In genomic region chr7:151745090-151745638, GRCh38 we compare ENCODE assay signal across 1 cellular context.
TF ChIP-seq lines count a peak whose summit lies in the region.

No MANE protein-coding gene starts in this region.

TF ChIP-seq in HepG2, 621 proteins besides CTCF, POLR2A, EP300 and RAD21 (continued from another document and continues in another):
- no peak for TF ChIP-seq KIAA2018 (CRISPR knock-in tag; IDR thresholded peaks at IDR 0.05; ENCODE audit: borderline replicate concordance)
- TF ChIP-seq MIER3 (CRISPR knock-in tag; IDR thresholded peaks at IDR 0.05; ENCODE audit: borderline replicate concordance): peak; percentile 98
- peak; percentile 99 for TF ChIP-seq HNF4A (CRISPR knock-in tag; IDR thresholded peaks at IDR 0.05)
- peak; percentile 93 for TF ChIP-seq POGK (CRISPR knock-in tag; conservative IDR thresholded peaks at IDR 0.05)
- TF ChIP-seq ZBTB42 (CRISPR knock-in tag; IDR thresholded peaks at IDR 0.05): no peak; the same call in 1 of the 2 replicates
- TF ChIP-seq ZNF460 (CRISPR knock-in tag; IDR thresholded peaks at IDR 0.05; ENCODE audit: borderline replicate concordance): no peak; the same call in 1 of the 2 replicates
- no peak for TF ChIP-seq ZFAT (CRISPR knock-in tag; conservative IDR thresholded peaks at IDR 0.05)
- no peak; the same call in 1 of the 2 replicates for TF ChIP-seq ZNF737 (CRISPR knock-in tag; IDR thresholded peaks at IDR 0.05; ENCODE audit: borderline replicate concordance)
- TF ChIP-seq POGZ (CRISPR knock-in tag; IDR thresholded peaks at IDR 0.05): peak; percentile 88
- no peak; the same call in 1 of the 2 replicates for TF ChIP-seq ZNF570 (CRISPR knock-in tag; IDR thresholded peaks at IDR 0.05; ENCODE audit: borderline replicate concordance)
- no peak for TF ChIP-seq MYNN (CRISPR knock-in tag; IDR thresholded peaks at IDR 0.05; ENCODE audit: low read depth)
- no peak for TF ChIP-seq DDIT3 (CRISPR knock-in tag; IDR thresholded peaks at IDR 0.05)
- TF ChIP-seq ZNF282 (IDR thresholded peaks at IDR 0.05; ENCODE audit: partially characterized antibody): no peak
- peak; percentile 87 for TF ChIP-seq PATZ1 (CRISPR knock-in tag; IDR thresholded peaks at IDR 0.05)
- TF ChIP-seq ZFP36 (IDR thresholded peaks at IDR 0.05; ENCODE audit: borderline replicate concordance, low read depth, low read length, partially characterized antibody): no peak
- no peak for TF ChIP-seq ZNF138 (CRISPR knock-in tag; IDR thresholded peaks at IDR 0.05; ENCODE audit: low read depth)
- TF ChIP-seq, protein P1, sequence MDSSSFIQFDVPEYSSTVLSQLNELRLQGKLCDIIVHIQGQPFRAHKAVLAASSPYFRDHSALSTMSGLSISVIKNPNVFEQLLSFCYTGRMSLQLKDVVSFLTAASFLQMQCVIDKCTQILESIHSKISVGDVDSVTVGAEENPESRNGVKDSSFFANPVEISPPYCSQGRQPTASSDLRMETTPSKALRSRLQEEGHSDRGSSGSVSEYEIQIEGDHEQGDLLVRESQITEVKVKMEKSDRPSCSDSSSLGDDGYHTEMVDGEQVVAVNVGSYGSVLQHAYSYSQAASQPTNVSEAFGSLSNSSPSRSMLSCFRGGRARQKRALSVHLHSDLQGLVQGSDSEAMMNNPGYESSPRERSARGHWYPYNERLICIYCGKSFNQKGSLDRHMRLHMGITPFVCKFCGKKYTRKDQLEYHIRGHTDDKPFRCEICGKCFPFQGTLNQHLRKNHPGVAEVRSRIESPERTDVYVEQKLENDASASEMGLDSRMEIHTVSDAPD (CRISPR knock-in tag; IDR thresholded peaks at IDR 0.05): peak; percentile 88; the same call in 1 of the 2 replicates
- peak; percentile 95; the same call in 1 of the 2 replicates for TF ChIP-seq ZNF614 (CRISPR knock-in tag; IDR thresholded peaks at IDR 0.05; ENCODE audit: borderline replicate concordance)
- TF ChIP-seq JDP2 (CRISPR knock-in tag; IDR thresholded peaks at IDR 0.05; ENCODE audit: borderline replicate concordance): peak; percentile 32; the same call in 1 of the 2 replicates
- TF ChIP-seq RCOR2 (CRISPR knock-in tag; IDR thresholded peaks at IDR 0.05): 0 out of 2 replicates have a peak, but pooled peaks have one; percentile 63
- peak; percentile 77; the same call in 1 of the 2 replicates for TF ChIP-seq ZFP1 (CRISPR knock-in tag; IDR thresholded peaks at IDR 0.05)
- TF ChIP-seq ZFP82 (CRISPR knock-in tag; IDR thresholded peaks at IDR 0.05; ENCODE audit: borderline replicate concordance): no peak
- TF ChIP-seq KDM6A (CRISPR knock-in tag; IDR thresholded peaks at IDR 0.05; ENCODE audit: low read depth): peak; percentile 86
- peak in 1 of 2 experiments; percentile 91; a peak in 2 of 4 replicates for TF ChIP-seq KLF16 (CRISPR knock-in tag; IDR thresholded peaks at IDR 0.05)
- TF ChIP-seq, protein P2, sequence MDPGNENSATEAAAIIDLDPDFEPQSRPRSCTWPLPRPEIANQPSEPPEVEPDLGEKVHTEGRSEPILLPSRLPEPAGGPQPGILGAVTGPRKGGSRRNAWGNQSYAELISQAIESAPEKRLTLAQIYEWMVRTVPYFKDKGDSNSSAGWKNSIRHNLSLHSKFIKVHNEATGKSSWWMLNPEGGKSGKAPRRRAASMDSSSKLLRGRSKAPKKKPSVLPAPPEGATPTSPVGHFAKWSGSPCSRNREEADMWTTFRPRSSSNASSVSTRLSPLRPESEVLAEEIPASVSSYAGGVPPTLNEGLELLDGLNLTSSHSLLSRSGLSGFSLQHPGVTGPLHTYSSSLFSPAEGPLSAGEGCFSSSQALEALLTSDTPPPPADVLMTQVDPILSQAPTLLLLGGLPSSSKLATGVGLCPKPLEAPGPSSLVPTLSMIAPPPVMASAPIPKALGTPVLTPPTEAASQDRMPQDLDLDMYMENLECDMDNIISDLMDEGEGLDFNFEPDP (CRISPR knock-in tag; conservative IDR thresholded peaks at IDR 0.05): no peak
- peak; percentile 63 for TF ChIP-seq ZNF883 (CRISPR knock-in tag; IDR thresholded peaks at IDR 0.05; ENCODE audit: not compliant biosample characterization)
- peak; percentile 72; the same call in 1 of the 2 replicates for TF ChIP-seq SNAI1 (CRISPR knock-in tag; IDR thresholded peaks at IDR 0.05; ENCODE audit: borderline replicate concordance)
- TF ChIP-seq ZNF329 (CRISPR knock-in tag; IDR thresholded peaks at IDR 0.05; ENCODE audit: low read depth): peak; percentile 45; the same call in 1 of the 2 replicates
- TF ChIP-seq FOSL2 (CRISPR knock-in tag; IDR thresholded peaks at IDR 0.05): peak; percentile 94
- TF ChIP-seq ZNF687 (CRISPR knock-in tag; IDR thresholded peaks at IDR 0.05): peak; percentile 93
- no peak for TF ChIP-seq LCORL (IDR thresholded peaks at IDR 0.05)
- peak; percentile 98; the same call in 1 of the 2 replicates for TF ChIP-seq LCORL (CRISPR knock-in tag; IDR thresholded peaks at IDR 0.05)
- 0 out of 2 replicates have a peak, but pooled peaks have one; percentile 28 for TF ChIP-seq ZC3H13 (CRISPR knock-in tag; IDR thresholded peaks at IDR 0.05)
- peak; percentile 52; the same call in 1 of the 2 replicates for TF ChIP-seq ZFX (CRISPR knock-in tag; IDR thresholded peaks at IDR 0.05; ENCODE audit: low read depth)
- TF ChIP-seq MATR3 (CRISPR knock-in tag; IDR thresholded peaks at IDR 0.05): no peak
- peak; percentile 83 for TF ChIP-seq PITX1 (CRISPR knock-in tag; IDR thresholded peaks at IDR 0.05)
- peak; percentile 90 for TF ChIP-seq ZNF878 (CRISPR knock-in tag; IDR thresholded peaks at IDR 0.05)
- TF ChIP-seq ZBTB2 (CRISPR knock-in tag; IDR thresholded peaks at IDR 0.05; ENCODE audit: low read depth): no peak
- no peak for TF ChIP-seq ZSCAN30 (CRISPR knock-in tag; IDR thresholded peaks at IDR 0.05)
- TF ChIP-seq ZNF567 (CRISPR knock-in tag; IDR thresholded peaks at IDR 0.05; ENCODE audit: borderline replicate concordance): no peak
- no peak for TF ChIP-seq KLF12 (CRISPR knock-in tag; IDR thresholded peaks at IDR 0.05; ENCODE audit: borderline replicate concordance)
- peak; percentile 44; the same call in 1 of the 2 replicates for TF ChIP-seq TAF1 (CRISPR knock-in tag; IDR thresholded peaks at IDR 0.05)
